Comparison of ENCODE assay signal across 13 cellular contexts in the genomic region with DNA sequence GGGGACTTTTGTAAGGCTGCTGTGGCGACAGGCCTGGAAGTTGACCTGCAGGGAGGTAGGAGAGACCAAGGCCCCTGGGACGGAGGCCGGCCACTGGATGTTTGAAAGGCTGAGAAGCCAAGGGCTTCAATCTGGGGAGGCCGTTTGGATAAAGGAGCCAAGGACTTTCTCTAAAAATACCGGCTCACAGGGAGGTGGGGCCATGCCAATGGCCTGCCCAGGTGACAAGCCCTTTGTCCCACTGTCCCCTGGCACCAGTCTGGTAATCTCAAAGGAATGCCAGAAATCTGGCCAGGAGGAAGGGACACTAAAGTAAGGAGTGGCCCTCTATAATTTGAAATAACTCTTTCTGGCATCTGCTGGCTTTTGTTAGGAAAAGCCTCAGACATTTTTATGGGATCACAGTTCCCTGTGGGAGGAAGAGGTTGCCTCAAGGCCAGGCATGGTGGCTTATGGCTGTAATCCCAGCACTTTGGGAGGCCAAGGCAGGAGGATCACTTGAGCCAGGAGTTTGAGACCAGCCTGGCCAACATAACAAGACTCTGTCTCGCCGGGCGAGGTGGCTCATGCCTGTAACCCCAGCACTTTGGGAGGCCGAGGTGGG. TPM values are rescaled to one million over a fixed set of nuclear protein-coding genes. Genes with fewer than 3 reads are reported as not detected.
DNase-seq lines count a peak whose midpoint lies in the region; ATAC-seq and TF ChIP-seq lines count a peak whose summit lies in the region.
"Had no signal": no experiment of that assay in that cellular context is flagged by ENCODE, and none has a peak within 500 bp of the region (broad histone marks: within the 10 kb centered on the region; RNA-seq: fewer than 3 reads in every experiment).

No MANE protein-coding gene starts in this region.

- TF ChIP-seq CTCF in Panc1 (IDR thresholded peaks at IDR 0.05), result no peak

- no CpG with 5 or more reads among the region's 9 CpGs for WGBS in trophoblast cell (ENCODE audit: extremely low coverage, insufficient coverage, insufficient read length)

- H4K12ac ChIP-seq in trophoblast cell (ENCODE audit: low read depth, low read length), result no peak overlapping the region

- no peak overlapping the region; a peak in 1 of 4 replicates for H3K4me3 ChIP-seq in Panc1 (ENCODE audit: low read depth in 2 of 2, low read length in 2 of 2)
- H3K4me3 ChIP-seq in trophoblast cell (ENCODE audit: low read depth, low read length), result no peak overlapping the region
- no peak overlapping the region for H3K4me3 ChIP-seq in Karpas-422 (ENCODE audit: low read length)

- CTCF ChIA-PET in Panc1 (lab: Charles Lee), result no interaction called here

- H3K9me3 ChIP-seq in Panc1 (ENCODE audit: control insufficient read depth, insufficient read depth, low read depth, low read length) (no peaks in the 10 kb centered on the region), trophoblast cell (ENCODE audit: insufficient read depth, low read depth, low read length) (peaks cover 3% of the 10 kb centered on the region), Karpas-422 (ENCODE audit: low read length) (no peaks in the 10 kb centered on the region)
- H3K9me3 ChIP-seq: testis had no signal

- H3K9me2 ChIP-seq in Karpas-422 (replicated peaks; ENCODE audit: insufficient read depth, low read length), result no peaks in the 10 kb centered on the region

- no peaks in the 10 kb centered on the region for H3K27me3 ChIP-seq in Panc1 (ENCODE audit: control insufficient read depth, insufficient read depth, low read length)
- H3K27me3 ChIP-seq in trophoblast cell (ENCODE audit: insufficient read depth, low read length), result no peaks in the 10 kb centered on the region
- no peaks in the 10 kb centered on the region for H3K27me3 ChIP-seq in Karpas-422 (ENCODE audit: low read length)
- H3K27me3 ChIP-seq: testis had no signal

- H2BK12ac ChIP-seq in trophoblast cell (ENCODE audit: low read length), result peak overlapping the region; percentile 83

- H3K27ac Mint-ChIP-seq in immature natural killer cell, result peak overlapping the region in 2 of 6 donors; percentile 36 to 74

- H3K27me3 Mint-ChIP-seq in immature natural killer cell (ENCODE audit: low read depth in 3 of 3), result peaks cover 10 to 27% (median 14%) of the 10 kb centered on the region in 3 donors

- H3K4me1 Mint-ChIP-seq in immature natural killer cell, result peaks cover 12 to 18% of the 10 kb centered on the region in 2 donors

- peak overlapping the region; percentile 82 for H2AK5ac ChIP-seq in trophoblast cell (ENCODE audit: low read length)

- BruUV-seq in Panc1 (replicated peaks; lab: Mats Ljungman, UMichigan), result TSS peak; percentile 84

- H3K23ac ChIP-seq in trophoblast cell (ENCODE audit: low read length), result no peak overlapping the region

- DNase-seq in EH (ENCODE audit: low read depth) (peak; percentile 36), Panc1 (ENCODE audit: low read depth, low spot score) (no peak), immature natural killer cell (no peak), trophoblast cell (peak in 1 of 2 donors; percentile 70), Karpas-422 (no peak), NCI-H526 (lab: John Stamatoyannopoulos, UW) (no peak), NCI-H2227 treated with DMSO at 0.1 percent for 48 hours (lab: John Stamatoyannopoulos, UW) (no peak)
- DNase-seq: activated T-cell treated with anti-CD3 and anti-CD28 coated beads, Interleukin-2, amount 50 U/mL, for 4 hours; cerebellar nuclear complex; stimulated activated CD4-positive, alpha-beta T cell treated with anti-CD3 and anti-CD28 coated beads, Interleukin-4, amount 100 ng/mL, for 1 hour; T-helper 9 cell; testis had no signal

- intact Hi-C loops in Panc1 (cut with micrococcal nuclease; ENCODE audit: unreplicated experiment), result no loop called here

- H3K18ac ChIP-seq in trophoblast cell (ENCODE audit: low read length), result peak overlapping the region; percentile 46

- peak overlapping the region; percentile 59 for H4K91ac ChIP-seq in trophoblast cell (ENCODE audit: low read depth, low read length)

- H2AFZ ChIP-seq in trophoblast cell (ENCODE audit: insufficient read depth, low read length, poor library complexity), result peak overlapping the region; percentile 52
- no peak overlapping the region for H2AFZ ChIP-seq in Karpas-422 (ENCODE audit: low read length)

- H4K8ac ChIP-seq in trophoblast cell (ENCODE audit: low read depth, low read length), result no peak overlapping the region

- H3K14ac ChIP-seq in trophoblast cell (ENCODE audit: low read length), result peak overlapping the region; percentile 80

- H3K27ac ChIP-seq in Panc1 (ENCODE audit: low read length), result peak overlapping the region; percentile 96
- H3K27ac ChIP-seq in trophoblast cell (ENCODE audit: low read depth, low read length), result peak overlapping the region; percentile 79
- H3K27ac ChIP-seq in Karpas-422 (ENCODE audit: low read length), result no peak overlapping the region

- POLR2A ChIA-PET in Panc1 (lab: Charles Lee), result no interaction called here

- peak overlapping the region; percentile 67 for H2BK5ac ChIP-seq in trophoblast cell (ENCODE audit: low read depth, low read length, poor library complexity)

- peaks cover 14% of the 10 kb centered on the region for H4K20me1 ChIP-seq in Karpas-422 (ENCODE audit: insufficient read depth, low read depth, low read length)

- no peak overlapping the region for H3K9ac ChIP-seq in trophoblast cell (ENCODE audit: low read length)
- no peak overlapping the region for H3K9ac ChIP-seq in Karpas-422 (ENCODE audit: low read length)

- H3K4ac ChIP-seq in trophoblast cell (ENCODE audit: low read depth, low read length), result peak overlapping the region; percentile 35

- ATAC-seq in Panc1, result peak; percentile 21; the same call in 1 of the 2 replicates
- no peak for ATAC-seq in HG03469 (IDR thresholded peaks at IDR 0.05; ENCODE audit: unreplicated experiment)
- ATAC-seq: activated T-cell treated with anti-CD3 and anti-CD28 coated beads, Interleukin-2, amount 50 U/mL, for 4 hours had no signal

- H3K36me3 ChIP-seq in Panc1 (ENCODE audit: control insufficient read depth, insufficient read depth, low read length) (no peaks in the 10 kb centered on the region; the same call in 1 of the 2 replicates), trophoblast cell (ENCODE audit: control insufficient read depth in 1 of 2, insufficient read depth in 2 of 2, low read length in 2 of 2) (no peaks in the 10 kb centered on the region), Karpas-422 (ENCODE audit: insufficient read depth, low read length) (peaks cover 4% of the 10 kb centered on the region; the same call in 1 of the 2 replicates)

- H3K4me2 ChIP-seq in trophoblast cell (ENCODE audit: low read length) (no peak overlapping the region), Karpas-422 (ENCODE audit: low read depth, low read length, poor library complexity, severe bottlenecking) (no peak overlapping the region)

- H3K9me3 Mint-ChIP-seq in immature natural killer cell, result no peaks in the 10 kb centered on the region
- H3K9me3 Mint-ChIP-seq: activated T-cell treated with anti-CD3 and anti-CD28 coated beads, Interleukin-2, amount 50 U/mL, for 4 hours had no signal

- peaks cover 73% of the 10 kb centered on the region for H3K4me1 ChIP-seq in Panc1 (ENCODE audit: control insufficient read depth, insufficient read depth, low read length)
- peaks cover 24 to 30% of the 10 kb centered on the region in 2 experiments for H3K4me1 ChIP-seq in trophoblast cell (ENCODE audit: control insufficient read depth in 1 of 2, insufficient read depth in 2 of 2, low read length in 2 of 2)
- H3K4me1 ChIP-seq in Karpas-422 (ENCODE audit: low read length), result peaks cover 75% of the 10 kb centered on the region

- H3K79me1 ChIP-seq in trophoblast cell (ENCODE audit: low read length), result peaks cover 33% of the 10 kb centered on the region

- in situ Hi-C loops in Panc1 (cut with HindIII; ENCODE audit: low pct_unique_long_range_greater_than_20kb, low sequenced_read_pairs), result no loop called here

- H2BK120ac ChIP-seq in trophoblast cell (ENCODE audit: insufficient read depth, low read length, poor library complexity), result peak overlapping the region; percentile 75

- H3K79me2 ChIP-seq in trophoblast cell (ENCODE audit: control insufficient read depth, insufficient read depth, low read length, poor library complexity), result peaks cover 12% of the 10 kb centered on the region
- peaks cover 24% of the 10 kb centered on the region for H3K79me2 ChIP-seq in Karpas-422 (ENCODE audit: low read length)

- H3K4me3 Mint-ChIP-seq in immature natural killer cell, result peak overlapping the region; percentile 24 to 56 (median 49)

- H3K36me3 Mint-ChIP-seq in immature natural killer cell, result peaks cover 0 to 3% (median 0%) of the 10 kb centered on the region in 3 donors

RNA-seq across cellular contexts. Expression of a gene that starts 1.9 kb away (rescaled TPM):
- 136 TPM for total RNA-seq in Panc1 (2021; ENCODE audit: unreplicated experiment)
- polyA plus RNA-seq in Panc1 (2012; ENCODE audit: insufficient read length), result 60.6 TPM
- 1 to 10 TPM; 2.7 to 7.5 (median 4.9) TPM for polyA plus RNA-seq in immature natural killer cell
- 26.7 TPM in 2 replicates for polyA plus RNA-seq in trophoblast cell (2013)
- total RNA-seq in Karpas-422 (2014; rRNA removed; shearing (Covaris generic); ENCODE audit: low replicate concordance), result 35.8 and 51.3 TPM in 2 replicates
